In the genomic region with DNA sequence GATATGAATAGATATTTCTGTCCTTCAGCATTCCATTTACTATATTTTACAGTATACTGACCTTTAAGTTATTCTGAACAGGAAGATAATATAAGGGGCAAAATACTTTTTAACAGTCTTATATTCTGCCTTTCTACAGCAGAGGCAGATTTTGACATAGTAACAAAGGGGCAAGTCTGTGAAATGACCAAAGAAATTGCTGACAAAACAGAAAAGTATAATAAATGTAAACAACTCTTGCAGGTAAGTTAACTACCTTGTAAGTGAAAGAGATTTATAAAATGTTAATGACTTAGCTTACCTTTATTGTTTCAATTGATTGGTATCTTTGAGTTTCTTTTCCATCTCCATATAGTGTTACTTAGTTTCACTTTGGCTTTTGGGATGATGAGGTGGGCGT, we compare ENCODE assay signal across 2 cellular contexts.
TF ChIP-seq lines count a peak whose summit lies in the region.

No MANE protein-coding gene starts in this region.

TF ChIP-seq in HepG2, 621 proteins besides CTCF, POLR2A, EP300 and RAD21:
- TF ChIP-seq MAFF (IDR thresholded peaks at IDR 0.05; ENCODE audit: low read depth, low read length): peak; percentile 88
- TF ChIP-seq ZNF570 (CRISPR knock-in tag; IDR thresholded peaks at IDR 0.05; ENCODE audit: borderline replicate concordance): no peak
- peak; percentile 85 to 91 for TF ChIP-seq MAFK (conservative IDR thresholded peaks at IDR 0.05 in 1 of 2, IDR thresholded peaks at IDR 0.05 in 1 of 2; ENCODE audit: low read length in 2 of 2)
- TF ChIP-seq, protein P1, sequence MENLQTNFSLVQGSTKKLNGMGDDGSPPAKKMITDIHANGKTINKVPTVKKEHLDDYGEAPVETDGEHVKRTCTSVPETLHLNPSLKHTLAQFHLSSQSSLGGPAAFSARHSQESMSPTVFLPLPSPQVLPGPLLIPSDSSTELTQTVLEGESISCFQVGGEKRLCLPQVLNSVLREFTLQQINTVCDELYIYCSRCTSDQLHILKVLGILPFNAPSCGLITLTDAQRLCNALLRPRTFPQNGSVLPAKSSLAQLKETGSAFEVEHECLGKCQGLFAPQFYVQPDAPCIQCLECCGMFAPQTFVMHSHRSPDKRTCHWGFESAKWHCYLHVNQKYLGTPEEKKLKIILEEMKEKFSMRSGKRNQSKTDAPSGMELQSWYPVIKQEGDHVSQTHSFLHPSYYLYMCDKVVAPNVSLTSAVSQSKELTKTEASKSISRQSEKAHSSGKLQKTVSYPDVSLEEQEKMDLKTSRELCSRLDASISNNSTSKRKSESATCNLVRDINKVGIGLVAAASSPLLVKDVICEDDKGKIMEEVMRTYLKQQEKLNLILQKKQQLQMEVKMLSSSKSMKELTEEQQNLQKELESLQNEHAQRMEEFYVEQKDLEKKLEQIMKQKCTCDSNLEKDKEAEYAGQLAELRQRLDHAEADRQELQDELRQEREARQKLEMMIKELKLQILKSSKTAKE (CRISPR knock-in tag; IDR thresholded peaks at IDR 0.05; ENCODE audit: borderline replicate concordance): no peak

TF ChIP-seq in K562, 482 proteins besides CTCF, POLR2A, EP300 and RAD21:
- peak; percentile 59 for TF ChIP-seq MAFG (tag; conservative IDR thresholded peaks at IDR 0.05)
- no peak for TF ChIP-seq AFF4 (CRISPR knock-in tag; IDR thresholded peaks at IDR 0.05)
- peak; percentile 83 for TF ChIP-seq MAFF (IDR thresholded peaks at IDR 0.05; ENCODE audit: low read length)
- TF ChIP-seq TAF9B (IDR thresholded peaks at IDR 0.05; ENCODE audit: partially characterized antibody): no peak
- TF ChIP-seq TOE1 (IDR thresholded peaks at IDR 0.05; ENCODE audit: borderline replicate concordance): no peak
- no peak for TF ChIP-seq TOE1 (CRISPR knock-in tag; IDR thresholded peaks at IDR 0.05; ENCODE audit: borderline replicate concordance, low read depth)
- TF ChIP-seq FOXA1 (IDR thresholded peaks at IDR 0.05; ENCODE audit: borderline replicate concordance): no peak
- peak; percentile 77 for TF ChIP-seq C11orf30 (IDR thresholded peaks at IDR 0.05; ENCODE audit: low read depth)
- no peak for TF ChIP-seq ZNF217 (CRISPR knock-in tag; IDR thresholded peaks at IDR 0.05)
- TF ChIP-seq ZNF316 (IDR thresholded peaks at IDR 0.05): peak; percentile 88
- peak; percentile 72 for TF ChIP-seq MAFK (IDR thresholded peaks at IDR 0.05; ENCODE audit: low read length)
